1 cellular context compared by ENCODE assay signal in genomic region chr4:783133-783541, GRCh38.
TF ChIP-seq lines count a peak whose summit lies in the region.

No MANE protein-coding gene starts in this region.

TF ChIP-seq in HCT116, 20 proteins besides CTCF, POLR2A, EP300 and RAD21 (continued from another document):
- TF ChIP-seq SP1 (IDR thresholded peaks at IDR 0.05; ENCODE audit: low read depth), result no peak
- TF ChIP-seq JUND (IDR thresholded peaks at IDR 0.05), result no peak
- TF ChIP-seq FOSL1 (IDR thresholded peaks at IDR 0.05; ENCODE audit: low read depth), result no peak
- no peak for TF ChIP-seq ZBTB33 (IDR thresholded peaks at IDR 0.05; ENCODE audit: extremely low read depth, insufficient replicate concordance, low read length)
- no peak for TF ChIP-seq SIN3A (IDR thresholded peaks at IDR 0.05; ENCODE audit: low read depth)
- no peak for TF ChIP-seq ATF3 (IDR thresholded peaks at IDR 0.05)
TF ChIP-seq in HCT116: peak in this region for 0.
